In genomic region chr17:67862614-67863217, GRCh38 we compare ENCODE assay signal across 1 cellular context.
TF ChIP-seq lines count a peak whose summit lies in the region.

No MANE protein-coding gene starts in this region.

TF ChIP-seq in GM23338, 12 proteins besides CTCF, POLR2A, EP300 and RAD21 (continued from another document):
- no peak for TF ChIP-seq ZNF462 (CRISPR knock-in tag; IDR thresholded peaks at IDR 0.05)
- TF ChIP-seq CREB1 (CRISPR knock-in tag; IDR thresholded peaks at IDR 0.05; ENCODE audit: low read depth): no peak
- TF ChIP-seq, protein P1, sequence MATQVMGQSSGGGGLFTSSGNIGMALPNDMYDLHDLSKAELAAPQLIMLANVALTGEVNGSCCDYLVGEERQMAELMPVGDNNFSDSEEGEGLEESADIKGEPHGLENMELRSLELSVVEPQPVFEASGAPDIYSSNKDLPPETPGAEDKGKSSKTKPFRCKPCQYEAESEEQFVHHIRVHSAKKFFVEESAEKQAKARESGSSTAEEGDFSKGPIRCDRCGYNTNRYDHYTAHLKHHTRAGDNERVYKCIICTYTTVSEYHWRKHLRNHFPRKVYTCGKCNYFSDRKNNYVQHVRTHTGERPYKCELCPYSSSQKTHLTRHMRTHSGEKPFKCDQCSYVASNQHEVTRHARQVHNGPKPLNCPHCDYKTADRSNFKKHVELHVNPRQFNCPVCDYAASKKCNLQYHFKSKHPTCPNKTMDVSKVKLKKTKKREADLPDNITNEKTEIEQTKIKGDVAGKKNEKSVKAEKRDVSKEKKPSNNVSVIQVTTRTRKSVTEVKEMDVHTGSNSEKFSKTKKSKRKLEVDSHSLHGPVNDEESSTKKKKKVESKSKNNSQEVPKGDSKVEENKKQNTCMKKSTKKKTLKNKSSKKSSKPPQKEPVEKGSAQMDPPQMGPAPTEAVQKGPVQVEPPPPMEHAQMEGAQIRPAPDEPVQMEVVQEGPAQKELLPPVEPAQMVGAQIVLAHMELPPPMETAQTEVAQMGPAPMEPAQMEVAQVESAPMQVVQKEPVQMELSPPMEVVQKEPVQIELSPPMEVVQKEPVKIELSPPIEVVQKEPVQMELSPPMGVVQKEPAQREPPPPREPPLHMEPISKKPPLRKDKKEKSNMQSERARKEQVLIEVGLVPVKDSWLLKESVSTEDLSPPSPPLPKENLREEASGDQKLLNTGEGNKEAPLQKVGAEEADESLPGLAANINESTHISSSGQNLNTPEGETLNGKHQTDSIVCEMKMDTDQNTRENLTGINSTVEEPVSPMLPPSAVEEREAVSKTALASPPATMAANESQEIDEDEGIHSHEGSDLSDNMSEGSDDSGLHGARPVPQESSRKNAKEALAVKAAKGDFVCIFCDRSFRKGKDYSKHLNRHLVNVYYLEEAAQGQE (IDR thresholded peaks at IDR 0.05; ENCODE audit: unreplicated experiment): no peak
- TF ChIP-seq ETS1 (IDR thresholded peaks at IDR 0.05): no peak
- TF ChIP-seq ZNF114 (CRISPR knock-in tag; IDR thresholded peaks at IDR 0.05): no peak
- no peak for TF ChIP-seq ZNF331 (CRISPR knock-in tag; IDR thresholded peaks at IDR 0.05; ENCODE audit: low read depth)
- no peak for TF ChIP-seq NANOG (IDR thresholded peaks at IDR 0.05; ENCODE audit: borderline replicate concordance)
